ENCODE assay signal across 11 cellular contexts in genomic region chr15:78878356-78878755, GRCh38. TPM values are rescaled to one million over a fixed set of nuclear protein-coding genes. Genes with fewer than 3 reads are reported as not detected.
A peak's percentile ranks its signal among the peaks of the same experiment; 100 is the strongest.
DNase-seq lines count a peak whose midpoint lies in the region; ATAC-seq and TF ChIP-seq lines count a peak whose summit lies in the region.
"Had no signal": no experiment of that assay in that cellular context is flagged by ENCODE, and none has a peak within 500 bp of the region (broad histone marks: within the 10 kb centered on the region; RNA-seq: fewer than 3 reads in every experiment).

No MANE protein-coding gene starts in this region.

- CTCF ChIA-PET in T-cell (lab: Charles Lee) = no interaction called here

- H3K4me1 ChIP-seq in Peyer's patch = peaks cover 0 to 56% (median 16%) of the 10 kb centered on the region in 4 donors
- peaks cover 25% of the 10 kb centered on the region for H3K4me1 ChIP-seq in effector memory CD4-positive, alpha-beta T cell (ENCODE audit: control insufficient read depth, insufficient read depth, low read length, poor library complexity, severe bottlenecking)

- ATAC-seq in T-cell (replicated peaks in 1 of 4) (no peak), GM18517 (IDR thresholded peaks at IDR 0.05; ENCODE audit: unreplicated experiment) (no peak)
- no peak for ATAC-seq in stimulated activated naive B cell treated with anti-CD40 and anti-IgM and Interleukin-4, amounts not matched to agents 10 μg/mL and 1 μg/mL and 100 μg/mL, for 72 hours (replicated peaks)

- H3K36me3 ChIP-seq in Peyer's patch = peaks cover 0 to 22% (median 0%) of the 10 kb centered on the region in 3 donors
- peaks cover 14% of the 10 kb centered on the region for H3K36me3 ChIP-seq in effector memory CD4-positive, alpha-beta T cell (ENCODE audit: control insufficient read depth, insufficient read depth, low read length)

- H3K9me3 ChIP-seq in Peyer's patch = no peaks in the 10 kb centered on the region
- no peaks in the 10 kb centered on the region for H3K9me3 ChIP-seq in effector memory CD4-positive, alpha-beta T cell (ENCODE audit: control insufficient read depth, low read length)

- TF ChIP-seq POLR2A in Peyer's patch (IDR thresholded peaks at IDR 0.05) = no peak

- H3K4me3 Mint-ChIP-seq in activated naive CD4-positive, alpha-beta T cell treated with anti-CD3 and anti-CD28 coated beads, Interleukin-2, amount 50 U/mL, for 24 hours = peak overlapping the region; percentile 74
- peak overlapping the region; percentile 68 to 100 (median 100) for H3K4me3 Mint-ChIP-seq in T-cell
- peak overlapping the region in 1 of 2 donors; percentile 14 for H3K4me3 Mint-ChIP-seq in stimulated activated naive B cell treated with anti-CD40 and anti-IgM and Interleukin-4, amounts not matched to agents 10 μg/mL and 1 μg/mL and 100 μg/mL, for 72 hours

- H3K36me3 Mint-ChIP-seq in activated naive CD4-positive, alpha-beta T cell treated with anti-CD3 and anti-CD28 coated beads, Interleukin-2, amount 50 U/mL, for 24 hours = peaks cover 13% of the 10 kb centered on the region
- H3K36me3 Mint-ChIP-seq in T-cell = peaks cover 37% of the 10 kb centered on the region
- peaks cover 20 to 34% of the 10 kb centered on the region in 2 donors for H3K36me3 Mint-ChIP-seq in stimulated activated naive B cell treated with anti-CD40 and anti-IgM and Interleukin-4, amounts not matched to agents 10 μg/mL and 1 μg/mL and 100 μg/mL, for 72 hours

- no peak for TF ChIP-seq CTCF in fibroblast of mammary gland (conservative IDR thresholded peaks at IDR 0.05; ENCODE audit: control insufficient read depth, insufficient read depth, low read depth, low read length)
- no peak for TF ChIP-seq CTCF in Peyer's patch (IDR thresholded peaks at IDR 0.05)

- peak overlapping the region; percentile 25 for H3K27ac Mint-ChIP-seq in activated naive CD4-positive, alpha-beta T cell treated with anti-CD3 and anti-CD28 coated beads, Interleukin-2, amount 50 U/mL, for 24 hours
- peak overlapping the region; percentile 45 to 61 for H3K27ac Mint-ChIP-seq in T-cell
- H3K27ac Mint-ChIP-seq in stimulated activated naive B cell treated with anti-CD40 and anti-IgM and Interleukin-4, amounts not matched to agents 10 μg/mL and 1 μg/mL and 100 μg/mL, for 72 hours = peak overlapping the region; percentile 17

- POLR2A ChIA-PET in T-cell (lab: Charles Lee) = interaction anchor here (0.6 to 1.4 kb wide), 2 partner anchors 12 to 22 kb away, joined by 3 to 4 read pairs; no protein-coding TSS in a partner anchor

- no peak for DNase-seq in activated naive CD4-positive, alpha-beta T cell treated with anti-CD3 and anti-CD28 coated beads, Interleukin-2, amount 50 U/mL, for 16 hours
- DNase-seq in T-cell = no peak
- DNase-seq in fibroblast of mammary gland (ENCODE audit: low read depth) = peak; percentile 76
- no peak for DNase-seq in stimulated activated naive B cell treated with anti-CD40 and anti-IgM and Interleukin-4, amounts not matched to agents 10 μg/mL and 1 μg/mL and 100 μg/mL, for 72 hours
- DNase-seq in Peyer's patch = no peak
- no peak for DNase-seq in effector memory CD4-positive, alpha-beta T cell
- DNase-seq: head of caudate nucleus; SIG-M5; stimulated activated CD8-positive, alpha-beta memory T cell treated with anti-CD3 and anti-CD28 coated beads, Interleukin-4, amount 100 ng/mL, for 48 hours had no signal

- H3K27me3 Mint-ChIP-seq in activated naive CD4-positive, alpha-beta T cell treated with anti-CD3 and anti-CD28 coated beads, Interleukin-2, amount 50 U/mL, for 24 hours = no peaks in the 10 kb centered on the region
- no peaks in the 10 kb centered on the region for H3K27me3 Mint-ChIP-seq in T-cell
- H3K27me3 Mint-ChIP-seq in stimulated activated naive B cell treated with anti-CD40 and anti-IgM and Interleukin-4, amounts not matched to agents 10 μg/mL and 1 μg/mL and 100 μg/mL, for 72 hours = no peaks in the 10 kb centered on the region

- H3K9me3 Mint-ChIP-seq in activated naive CD4-positive, alpha-beta T cell treated with anti-CD3 and anti-CD28 coated beads, Interleukin-2, amount 50 U/mL, for 24 hours = no peaks in the 10 kb centered on the region
- no peaks in the 10 kb centered on the region for H3K9me3 Mint-ChIP-seq in T-cell
- no peaks in the 10 kb centered on the region for H3K9me3 Mint-ChIP-seq in stimulated activated naive B cell treated with anti-CD40 and anti-IgM and Interleukin-4, amounts not matched to agents 10 μg/mL and 1 μg/mL and 100 μg/mL, for 72 hours

- H3K27ac ChIP-seq in Peyer's patch = no peak overlapping the region
- H3K27ac ChIP-seq in effector memory CD4-positive, alpha-beta T cell (ENCODE audit: insufficient read depth, low read length, poor library complexity, severe bottlenecking) = no peak overlapping the region

- H3K4me1 Mint-ChIP-seq in activated naive CD4-positive, alpha-beta T cell treated with anti-CD3 and anti-CD28 coated beads, Interleukin-2, amount 50 U/mL, for 24 hours = peaks cover 80% of the 10 kb centered on the region
- H3K4me1 Mint-ChIP-seq in T-cell = peaks cover 80 to 86% (median 84%) of the 10 kb centered on the region in 3 donors
- peaks cover 20 to 63% of the 10 kb centered on the region in 2 donors for H3K4me1 Mint-ChIP-seq in stimulated activated naive B cell treated with anti-CD40 and anti-IgM and Interleukin-4, amounts not matched to agents 10 μg/mL and 1 μg/mL and 100 μg/mL, for 72 hours

- no peak overlapping the region for H3K4me3 ChIP-seq in fibroblast of mammary gland (ENCODE audit: control insufficient read depth, low read depth, low read length)
- no peak overlapping the region for H3K4me3 ChIP-seq in Peyer's patch
- no peak overlapping the region for H3K4me3 ChIP-seq in effector memory CD4-positive, alpha-beta T cell (ENCODE audit: insufficient read depth, low read depth, low read length, poor library complexity, severe bottlenecking)

- H3K27me3 ChIP-seq in Peyer's patch = no peaks in the 10 kb centered on the region
- H3K27me3 ChIP-seq in effector memory CD4-positive, alpha-beta T cell (replicated peaks; ENCODE audit: control insufficient read depth, insufficient read depth, low read length, poor library complexity, severe bottlenecking) = no peaks in the 10 kb centered on the region

RNA-seq across cellular contexts. Expression of gene MORF4L1, which starts 5.7 kb away (rescaled TPM):
- total RNA-seq in T-cell (100 to 1,000 TPM; 208 to 388 (median 232) TPM), Peyer's patch (100 to 1,000 TPM in 3 of 4 donors, 10 to 100 TPM in 1; 90.8 to 271 (median 139) TPM)
